8 cellular contexts compared by ENCODE assay signal in the genomic region with DNA sequence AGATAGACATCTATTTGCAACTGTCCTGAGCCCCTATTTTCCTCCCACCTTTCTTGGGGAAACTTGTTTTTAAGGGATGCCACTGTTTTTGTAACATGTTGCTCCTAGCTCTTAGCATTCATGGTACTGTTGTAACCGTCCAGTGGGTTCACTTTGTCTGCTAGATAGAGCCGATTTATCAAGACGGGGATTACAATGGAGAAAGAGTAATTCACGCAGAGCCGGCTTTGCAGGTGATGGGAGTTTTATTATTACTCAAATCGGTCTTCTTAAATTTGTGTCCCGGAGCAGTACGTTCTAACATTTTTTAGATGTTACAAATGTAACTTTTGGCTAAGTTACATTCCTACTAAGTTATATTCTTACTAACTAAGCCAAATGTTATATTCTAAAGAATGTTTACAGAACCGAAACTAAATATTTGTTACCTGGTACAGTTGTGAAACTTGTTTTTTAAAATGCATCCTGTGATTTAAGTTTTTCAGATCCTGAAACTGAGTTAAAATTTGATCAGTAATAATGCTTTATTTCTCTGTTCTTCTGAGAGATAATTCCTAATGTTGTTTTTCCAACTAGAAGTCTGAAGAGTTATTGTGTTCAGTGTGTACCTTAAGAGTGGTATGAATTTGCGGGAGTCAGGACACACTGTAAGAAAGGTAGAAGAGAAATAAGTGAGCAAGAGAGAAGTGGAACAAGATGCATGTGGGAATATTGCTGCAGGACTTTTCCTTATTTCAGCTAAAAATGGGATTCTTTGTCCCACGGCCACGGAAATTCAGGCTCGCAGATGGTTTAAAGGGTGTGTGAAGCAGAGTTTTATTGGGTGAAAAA. TPM values are rescaled to one million over a fixed set of nuclear protein-coding genes. Genes with fewer than 3 reads are reported as not detected.
DNase-seq lines count a peak whose midpoint lies in the region; ATAC-seq and TF ChIP-seq lines count a peak whose summit lies in the region.

No MANE protein-coding gene starts in this region.

- peak overlapping the region; percentile 80 for H3K27ac ChIP-seq in 22Rv1
- peak overlapping the region; percentile 46; the same call in 1 of the 2 replicates for H3K27ac ChIP-seq in HCT116 (ENCODE audit: low read depth, low read length)
- peak overlapping the region; percentile 74 for H3K27ac ChIP-seq in subcutaneous abdominal adipose tissue (ENCODE audit: low read depth, low read length)

- TF ChIP-seq CTCF in 22Rv1 (IDR thresholded peaks at IDR 0.05) (no peak), HCT116 (IDR thresholded peaks at IDR 0.05 in 2 of 3, conservative IDR thresholded peaks at IDR 0.05 in 1 of 3; ENCODE audit: borderline replicate concordance in 1 of 3, insufficient read depth in 1 of 3, low read depth in 2 of 3, low read length in 2 of 3) (no peak)

- H3K4me3 ChIP-seq in HCT116 (replicated peaks in 1 of 2; ENCODE audit: low read depth in 1 of 2, low read length in 2 of 2) (peak overlapping the region; percentile 45 to 61), iPS-18c (ENCODE audit: insufficient read depth, low read depth, low read length) (peak overlapping the region; percentile 77), subcutaneous abdominal adipose tissue (ENCODE audit: low read depth in 1 of 5, low read length in 5 of 5) (peak overlapping the region; percentile 75 to 96 (median 80))

- DNase-seq in HCT116 (ENCODE audit: low read depth, low spot score) (no peak), posterior cingulate gyrus (no peak), NOMO-1 (lab: John Stamatoyannopoulos, UW; ENCODE audit: unreplicated experiment in 2 of 2) (no peak)
- DNase-seq in activated naive CD8-positive, alpha-beta T cell treated with anti-CD3 and anti-CD28 coated beads for 36 hours: no peak
- no peak for DNase-seq in stimulated activated CD4-positive, alpha-beta T cell treated with anti-CD3 and anti-CD28 coated beads, Interleukin-1b, Interleukin-23, amount 100 ng/mL, for 48 hours

- H3K36me3 ChIP-seq in HCT116 (ENCODE audit: control insufficient read depth in 1 of 2, insufficient read depth in 2 of 2, low read length in 2 of 2) (no peaks in the 10 kb centered on the region), subcutaneous abdominal adipose tissue (ENCODE audit: control insufficient read depth in 5 of 5, insufficient read depth in 5 of 5, low read length in 5 of 5) (peaks cover under 1 to 4% (median 3%) of the 10 kb centered on the region in 5 donors)

- H3K4me3 Mint-ChIP-seq in activated naive CD8-positive, alpha-beta T cell treated with anti-CD3 and anti-CD28 coated beads for 36 hours: peak overlapping the region; percentile 88

- no peaks in the 10 kb centered on the region for H3K27me3 ChIP-seq in HCT116 (ENCODE audit: insufficient read depth, low read length)
- H3K27me3 ChIP-seq in subcutaneous abdominal adipose tissue (ENCODE audit: control insufficient read depth in 5 of 5, insufficient read depth in 4 of 5, low read length in 5 of 5): no peaks in the 10 kb centered on the region

- BruUV-seq in HCT116 (replicated peaks; lab: Mats Ljungman, UMichigan): no TSS peak

- H3K9me3 ChIP-seq in HCT116 (ENCODE audit: control insufficient read depth in 1 of 2, insufficient read depth in 1 of 2, low read depth in 1 of 2, low read length in 2 of 2) (no peaks in the 10 kb centered on the region), iPS-18c (ENCODE audit: control insufficient read depth, insufficient read depth, low read length) (no peaks in the 10 kb centered on the region), subcutaneous abdominal adipose tissue (ENCODE audit: control insufficient read depth in 5 of 5, low read length in 5 of 5) (no peaks in the 10 kb centered on the region)

- CTCF ChIA-PET in HCT116 (lab: Charles Lee): interaction anchor here (1.6 kb wide), 1 partner anchor 318 kb away, joined by 3 read pairs; no protein-coding TSS in a partner anchor

- H4K20me1 ChIP-seq in HCT116 (ENCODE audit: insufficient read depth): no peaks in the 10 kb centered on the region

- peak overlapping the region; percentile 79 for H3K4me2 ChIP-seq in HCT116 (ENCODE audit: low read length)

- intact Hi-C loops in HCT116 (cut with micrococcal nuclease) (no loop called here), posterior cingulate gyrus (cut with DNase I) (no loop called here)

- POLR2A ChIA-PET in HCT116 (lab: Charles Lee): no interaction called here

- H3K4me1 ChIP-seq in HCT116 (ENCODE audit: control insufficient read depth in 1 of 2, insufficient read depth in 2 of 2, low read length in 2 of 2): peaks cover 0 to 12% of the 10 kb centered on the region in 2 experiments; a peak in 1 of 4 replicates
- peaks cover 0 to 38% (median 27%) of the 10 kb centered on the region in 5 donors for H3K4me1 ChIP-seq in subcutaneous abdominal adipose tissue (ENCODE audit: control insufficient read depth in 5 of 5, insufficient read depth in 5 of 5, low read length in 5 of 5)

- RAD21 ChIA-PET in HCT116 (lab: Charles Lee; ENCODE audit: low non-redundant PET in 1 of 2, low total read pairs in 2 of 2, uncharacterized antibody in 2 of 2, unreplicated experiment in 2 of 2): no interaction called here

- H3K36me3 Mint-ChIP-seq in activated naive CD8-positive, alpha-beta T cell treated with anti-CD3 and anti-CD28 coated beads for 36 hours: peaks cover 70% of the 10 kb centered on the region

- H2AFZ ChIP-seq in HCT116 (ENCODE audit: low read depth, low read length, poor library complexity, severe bottlenecking): no peak overlapping the region

- H3K9me2 ChIP-seq in HCT116 (ENCODE audit: insufficient read depth): no peaks in the 10 kb centered on the region

- H3K4me1 Mint-ChIP-seq in activated naive CD8-positive, alpha-beta T cell treated with anti-CD3 and anti-CD28 coated beads for 36 hours: peaks cover 62% of the 10 kb centered on the region

- peaks cover 7% of the 10 kb centered on the region for H3K27me3 Mint-ChIP-seq in activated naive CD8-positive, alpha-beta T cell treated with anti-CD3 and anti-CD28 coated beads for 36 hours

- peak overlapping the region; percentile 96 for H3K27ac Mint-ChIP-seq in activated naive CD8-positive, alpha-beta T cell treated with anti-CD3 and anti-CD28 coated beads for 36 hours

- peaks cover 23% of the 10 kb centered on the region for H3K9me3 Mint-ChIP-seq in activated naive CD8-positive, alpha-beta T cell treated with anti-CD3 and anti-CD28 coated beads for 36 hours

- H3K79me2 ChIP-seq in HCT116 (ENCODE audit: insufficient read depth, low read length): no peaks in the 10 kb centered on the region

- no peak for ATAC-seq in HCT116

- no peak for TF ChIP-seq POLR2A in HCT116 (IDR thresholded peaks at IDR 0.05; ENCODE audit: borderline replicate concordance, extremely low read depth, insufficient read depth, insufficient read length)

- TF ChIP-seq RAD21 in HCT116 (IDR thresholded peaks at IDR 0.05; ENCODE audit: low read depth): no peak

- peak overlapping the region; percentile 54 for H3K9ac ChIP-seq in HCT116 (ENCODE audit: low read length)
- H3K9ac ChIP-seq in subcutaneous abdominal adipose tissue (ENCODE audit: low read length in 5 of 5): peak overlapping the region; percentile 4 to 87 (median 68)

TF ChIP-seq in HCT116, 20 proteins besides CTCF, POLR2A, EP300 and RAD21:
- TF ChIP-seq TCF7L2 (IDR thresholded peaks at IDR 0.05; ENCODE audit: borderline replicate concordance, extremely low read depth, insufficient read depth, insufficient read length) (no peak), ELF1 (IDR thresholded peaks at IDR 0.05; ENCODE audit: borderline replicate concordance, low read depth) (no peak), SRF (IDR thresholded peaks at IDR 0.05; ENCODE audit: low read depth) (no peak)
- TF ChIP-seq, protein P1, sequence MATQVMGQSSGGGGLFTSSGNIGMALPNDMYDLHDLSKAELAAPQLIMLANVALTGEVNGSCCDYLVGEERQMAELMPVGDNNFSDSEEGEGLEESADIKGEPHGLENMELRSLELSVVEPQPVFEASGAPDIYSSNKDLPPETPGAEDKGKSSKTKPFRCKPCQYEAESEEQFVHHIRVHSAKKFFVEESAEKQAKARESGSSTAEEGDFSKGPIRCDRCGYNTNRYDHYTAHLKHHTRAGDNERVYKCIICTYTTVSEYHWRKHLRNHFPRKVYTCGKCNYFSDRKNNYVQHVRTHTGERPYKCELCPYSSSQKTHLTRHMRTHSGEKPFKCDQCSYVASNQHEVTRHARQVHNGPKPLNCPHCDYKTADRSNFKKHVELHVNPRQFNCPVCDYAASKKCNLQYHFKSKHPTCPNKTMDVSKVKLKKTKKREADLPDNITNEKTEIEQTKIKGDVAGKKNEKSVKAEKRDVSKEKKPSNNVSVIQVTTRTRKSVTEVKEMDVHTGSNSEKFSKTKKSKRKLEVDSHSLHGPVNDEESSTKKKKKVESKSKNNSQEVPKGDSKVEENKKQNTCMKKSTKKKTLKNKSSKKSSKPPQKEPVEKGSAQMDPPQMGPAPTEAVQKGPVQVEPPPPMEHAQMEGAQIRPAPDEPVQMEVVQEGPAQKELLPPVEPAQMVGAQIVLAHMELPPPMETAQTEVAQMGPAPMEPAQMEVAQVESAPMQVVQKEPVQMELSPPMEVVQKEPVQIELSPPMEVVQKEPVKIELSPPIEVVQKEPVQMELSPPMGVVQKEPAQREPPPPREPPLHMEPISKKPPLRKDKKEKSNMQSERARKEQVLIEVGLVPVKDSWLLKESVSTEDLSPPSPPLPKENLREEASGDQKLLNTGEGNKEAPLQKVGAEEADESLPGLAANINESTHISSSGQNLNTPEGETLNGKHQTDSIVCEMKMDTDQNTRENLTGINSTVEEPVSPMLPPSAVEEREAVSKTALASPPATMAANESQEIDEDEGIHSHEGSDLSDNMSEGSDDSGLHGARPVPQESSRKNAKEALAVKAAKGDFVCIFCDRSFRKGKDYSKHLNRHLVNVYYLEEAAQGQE (IDR thresholded peaks at IDR 0.05; ENCODE audit: low read depth): no peak
TF ChIP-seq in HCT116: peak in this region for 0.

RNA-seq across cellular contexts. Expression of a gene that starts 20.6 kb away (rescaled TPM):
- total RNA-seq in HCT116 (2021; ENCODE audit: unreplicated experiment): 1.9 TPM
- polyA plus RNA-seq in HCT116 (2012): 0.70 and 1.2 TPM in 2 replicates
- 100 to 1,000 TPM; 270 to 290 TPM for total RNA-seq in activated naive CD8-positive, alpha-beta T cell treated with anti-CD3 and anti-CD28 coated beads for 36 hours

RNA-seq across cellular contexts. Expression of a gene that starts 41.2 kb away (rescaled TPM):
- not detected for total RNA-seq in HCT116 (2021; ENCODE audit: unreplicated experiment)
- polyA plus RNA-seq in HCT116 (2012): not detected in 2 replicates
- total RNA-seq in activated naive CD8-positive, alpha-beta T cell treated with anti-CD3 and anti-CD28 coated beads for 36 hours: not detected

Comparison
In these comparisons a context has a peak if more than half of its experiments do, and no peak if none do; other contexts are left out.
1. RNA of a gene that starts 20.6 kb away (total RNA-seq): 270 to 290 TPM in activated naive CD8-positive, alpha-beta T cell treated with anti-CD3 and anti-CD28 coated beads for 36 hours; 1.9 TPM in HCT116 (single experiment); every median in the first group is over 10 times any median in the second.
2. Peak in every context shown above with its lines, with median percentiles within 50 percentile points of each other: H3K27ac ChIP-seq and H3K4me3 ChIP-seq.